1 cellular context compared by ENCODE assay signal in genomic region chr6:92922216-92922806, GRCh38.
TF ChIP-seq lines count a peak whose summit lies in the region.

No MANE protein-coding gene starts in this region.

TF ChIP-seq in GM23338, 12 proteins besides CTCF, POLR2A, EP300 and RAD21 (continued from another document):
- TF ChIP-seq ZNF462 (CRISPR knock-in tag; IDR thresholded peaks at IDR 0.05) = no peak
- no peak for TF ChIP-seq JUNB (IDR thresholded peaks at IDR 0.05; ENCODE audit: unreplicated experiment)
- TF ChIP-seq STAT1 (IDR thresholded peaks at IDR 0.05; ENCODE audit: unreplicated experiment) = no peak
- TF ChIP-seq ZNF331 (CRISPR knock-in tag; IDR thresholded peaks at IDR 0.05; ENCODE audit: low read depth) = no peak
- TF ChIP-seq ZNF114 (CRISPR knock-in tag; IDR thresholded peaks at IDR 0.05) = no peak
